ENCODE assay signal across 8 cellular contexts in the genomic region with DNA sequence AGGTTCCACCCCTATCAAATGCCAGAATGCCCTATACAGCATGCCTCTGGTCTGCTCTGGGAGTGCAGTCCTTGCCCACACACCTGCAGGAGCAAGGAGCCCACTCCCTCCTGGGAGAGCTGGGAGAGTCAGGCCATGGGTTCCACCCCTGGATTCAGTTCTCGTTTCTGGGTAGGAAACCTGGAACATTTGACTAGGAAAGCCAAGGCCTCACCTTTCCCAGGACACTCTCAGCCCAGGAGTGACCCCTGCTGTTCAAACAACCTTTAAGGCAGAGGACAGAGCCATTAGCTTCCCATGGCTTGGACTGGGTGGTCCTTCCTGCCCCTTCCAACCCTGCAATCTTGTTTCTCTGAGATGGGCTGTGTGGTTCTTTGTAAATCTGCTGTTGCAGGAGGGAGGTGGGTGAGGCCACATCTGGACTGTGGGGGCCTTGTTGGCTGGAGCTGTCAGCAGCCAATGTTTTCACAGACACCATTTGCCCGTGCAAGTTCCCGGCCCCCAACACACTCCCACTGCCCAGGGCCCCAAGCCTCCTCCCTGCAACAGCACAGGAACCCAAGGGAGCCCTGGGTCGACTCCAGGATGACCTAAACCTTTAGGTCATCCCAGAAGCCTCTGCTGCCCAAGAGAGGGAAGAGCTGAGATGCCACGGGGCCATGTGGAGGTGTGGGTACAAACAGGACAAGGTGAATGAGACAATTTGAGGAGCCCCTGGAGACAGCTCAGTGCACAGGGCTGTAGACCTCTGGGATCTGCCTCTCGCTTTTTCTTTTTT.
DNase-seq lines count a peak whose midpoint lies in the region; ATAC-seq and TF ChIP-seq lines count a peak whose summit lies in the region.

No MANE protein-coding gene starts in this region.

- TF ChIP-seq CTCF in GM12875 (IDR thresholded peaks at IDR 0.05; ENCODE audit: borderline replicate concordance, insufficient read depth, low read depth, low read length): peak; percentile 28; the same call in 1 of the 2 replicates
- TF ChIP-seq CTCF in WTC11 (IDR thresholded peaks at IDR 0.05): no peak

- no peaks in the 10 kb centered on the region for H3K9me3 Mint-ChIP-seq in WTC11
- no peaks in the 10 kb centered on the region for H3K9me3 Mint-ChIP-seq in activated CD4-positive, alpha-beta T cell treated with anti-CD3 and anti-CD28 coated beads, Interleukin-2, amount 10 ng/mL, durations not matched to agents 24 days and 14 days

- peaks cover 6% of the 10 kb centered on the region; the same call in 1 of the 2 replicates for H3K4me1 Mint-ChIP-seq in WTC11
- no peaks in the 10 kb centered on the region for H3K4me1 Mint-ChIP-seq in activated CD4-positive, alpha-beta T cell treated with anti-CD3 and anti-CD28 coated beads, Interleukin-2, amount 10 ng/mL, durations not matched to agents 24 days and 14 days

- intact Hi-C loops in left cardiac atrium (cut with DNase I): loop anchor here (2.0 to 10.0 kb wide), 3 partner anchors 154 to 234 kb away; partner anchors contain the start of gene EFNB1 (in 2 of the 2)
- intact Hi-C loops in activated CD4-positive, alpha-beta T cell treated with anti-CD3 and anti-CD28 coated beads, Interleukin-2, amount 10 ng/mL, durations not matched to agents 24 days and 14 days (cut with micrococcal nuclease): no loop called here

- peak; percentile 79 for ATAC-seq in WTC11
- ATAC-seq in left cardiac atrium: peak; percentile 82 to 85
- ATAC-seq in GM18861 (IDR thresholded peaks at IDR 0.05; ENCODE audit: unreplicated experiment): no peak

- CTCF ChIA-PET in WTC11 (lab: Charles Lee): interaction anchor here (0.9 to 3.0 kb wide), 10 partner anchors 68 to 327 kb away, joined by 3 to 40 read pairs (median 4); partner anchors contain the start of genes EFNB1 and PJA1

- DNase-seq in WTC11 (ENCODE audit: low spot score) (peak; percentile 37), left cardiac atrium (peak; percentile 34), retina (peak; percentile 51), NOMO-1 treated with DMSO at 0.1 percent for 48 hours (lab: John Stamatoyannopoulos, UW; ENCODE audit: unreplicated experiment) (no peak), amniotic stem cell (lab: John Stamatoyannopoulos, UW) (no peak)
- DNase-seq in activated CD4-positive, alpha-beta T cell treated with anti-CD3 and anti-CD28 coated beads, Interleukin-2, amount 10 ng/mL, durations not matched to agents 24 days and 14 days: no peak

- no peak overlapping the region for H3K4me3 ChIP-seq in GM12875 (ENCODE audit: low read depth, low read length)

- peaks cover 2% of the 10 kb centered on the region for H3K27me3 Mint-ChIP-seq in WTC11 (ENCODE audit: low read depth)
- no peaks in the 10 kb centered on the region for H3K27me3 Mint-ChIP-seq in activated CD4-positive, alpha-beta T cell treated with anti-CD3 and anti-CD28 coated beads, Interleukin-2, amount 10 ng/mL, durations not matched to agents 24 days and 14 days

- H3K36me3 Mint-ChIP-seq in WTC11: no peaks in the 10 kb centered on the region
- H3K36me3 Mint-ChIP-seq in activated CD4-positive, alpha-beta T cell treated with anti-CD3 and anti-CD28 coated beads, Interleukin-2, amount 10 ng/mL, durations not matched to agents 24 days and 14 days (ENCODE audit: low read depth): no peaks in the 10 kb centered on the region

- POLR2A ChIA-PET in WTC11 (lab: Charles Lee): no interaction called here

- no peak overlapping the region for H3K4me3 Mint-ChIP-seq in WTC11
- no peak overlapping the region for H3K4me3 Mint-ChIP-seq in activated CD4-positive, alpha-beta T cell treated with anti-CD3 and anti-CD28 coated beads, Interleukin-2, amount 10 ng/mL, durations not matched to agents 24 days and 14 days

- no peak overlapping the region for H3K27ac Mint-ChIP-seq in WTC11
- H3K27ac Mint-ChIP-seq in activated CD4-positive, alpha-beta T cell treated with anti-CD3 and anti-CD28 coated beads, Interleukin-2, amount 10 ng/mL, durations not matched to agents 24 days and 14 days: no peak overlapping the region

TF ChIP-seq in WTC11, 78 proteins besides CTCF, POLR2A, EP300 and RAD21:
- TF ChIP-seq GRHL2 (CRISPR knock-in tag; IDR thresholded peaks at IDR 0.05; ENCODE audit: insufficient replicate concordance, severe bottlenecking): no peak
- peak; percentile 62 for TF ChIP-seq PRDM15 (CRISPR knock-in tag; IDR thresholded peaks at IDR 0.05)
- TF ChIP-seq NFATC4 (CRISPR knock-in tag; IDR thresholded peaks at IDR 0.05): no peak
- no peak for TF ChIP-seq NFE2L1 (CRISPR knock-in tag; IDR thresholded peaks at IDR 0.05)
- TF ChIP-seq, protein P1, sequence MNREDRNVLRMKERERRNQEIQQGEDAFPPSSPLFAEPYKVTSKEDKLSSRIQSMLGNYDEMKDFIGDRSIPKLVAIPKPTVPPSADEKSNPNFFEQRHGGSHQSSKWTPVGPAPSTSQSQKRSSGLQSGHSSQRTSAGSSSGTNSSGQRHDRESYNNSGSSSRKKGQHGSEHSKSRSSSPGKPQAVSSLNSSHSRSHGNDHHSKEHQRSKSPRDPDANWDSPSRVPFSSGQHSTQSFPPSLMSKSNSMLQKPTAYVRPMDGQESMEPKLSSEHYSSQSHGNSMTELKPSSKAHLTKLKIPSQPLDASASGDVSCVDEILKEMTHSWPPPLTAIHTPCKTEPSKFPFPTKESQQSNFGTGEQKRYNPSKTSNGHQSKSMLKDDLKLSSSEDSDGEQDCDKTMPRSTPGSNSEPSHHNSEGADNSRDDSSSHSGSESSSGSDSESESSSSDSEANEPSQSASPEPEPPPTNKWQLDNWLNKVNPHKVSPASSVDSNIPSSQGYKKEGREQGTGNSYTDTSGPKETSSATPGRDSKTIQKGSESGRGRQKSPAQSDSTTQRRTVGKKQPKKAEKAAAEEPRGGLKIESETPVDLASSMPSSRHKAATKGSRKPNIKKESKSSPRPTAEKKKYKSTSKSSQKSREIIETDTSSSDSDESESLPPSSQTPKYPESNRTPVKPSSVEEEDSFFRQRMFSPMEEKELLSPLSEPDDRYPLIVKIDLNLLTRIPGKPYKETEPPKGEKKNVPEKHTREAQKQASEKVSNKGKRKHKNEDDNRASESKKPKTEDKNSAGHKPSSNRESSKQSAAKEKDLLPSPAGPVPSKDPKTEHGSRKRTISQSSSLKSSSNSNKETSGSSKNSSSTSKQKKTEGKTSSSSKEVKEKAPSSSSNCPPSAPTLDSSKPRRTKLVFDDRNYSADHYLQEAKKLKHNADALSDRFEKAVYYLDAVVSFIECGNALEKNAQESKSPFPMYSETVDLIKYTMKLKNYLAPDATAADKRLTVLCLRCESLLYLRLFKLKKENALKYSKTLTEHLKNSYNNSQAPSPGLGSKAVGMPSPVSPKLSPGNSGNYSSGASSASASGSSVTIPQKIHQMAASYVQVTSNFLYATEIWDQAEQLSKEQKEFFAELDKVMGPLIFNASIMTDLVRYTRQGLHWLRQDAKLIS (CRISPR knock-in tag; IDR thresholded peaks at IDR 0.05; ENCODE audit: borderline replicate concordance): no peak
- TF ChIP-seq GTF2I (CRISPR knock-in tag; conservative IDR thresholded peaks at IDR 0.05): no peak

Comparison
In these comparisons a context has a peak if more than half of its experiments do, and no peak if none do; other contexts are left out.
1. DNase-seq: peak in WTC11 (single experiment), left cardiac atrium (single experiment) and retina (single experiment); none in activated CD4-positive, alpha-beta T cell treated with anti-CD3 and anti-CD28 coated beads, Interleukin-2, amount 10 ng/mL, durations not matched to agents 24 days and 14 days (single experiment), NOMO-1 treated with DMSO at 0.1 percent for 48 hours (single experiment) and amniotic stem cell (single experiment).